In genomic region chr21:15682977-15683376, GRCh38 we compare ENCODE assay signal across 13 cellular contexts. TPM values are rescaled to one million over a fixed set of nuclear protein-coding genes. Genes with fewer than 3 reads are reported as not detected.
A peak's percentile ranks its signal among the peaks of the same experiment; 100 is the strongest.
DNase-seq lines count a peak whose midpoint lies in the region; TF ChIP-seq lines count a peak whose summit lies in the region.
"Had no signal": no experiment of that assay in that cellular context is flagged by ENCODE, and none has a peak within 500 bp of the region (broad histone marks: within the 10 kb centered on the region; RNA-seq: fewer than 3 reads in every experiment).

No MANE protein-coding gene starts in this region.

- H3K27me3 ChIP-seq in adipocyte (replicated peaks; ENCODE audit: control insufficient read depth, insufficient read depth, low read length) (no peaks in the 10 kb centered on the region), adrenal gland (no peaks in the 10 kb centered on the region)
- H3K27me3 ChIP-seq: BLaER1, gastrocnemius medialis, transverse colon had no signal

- intact Hi-C loops in adrenal gland (cut with DNase I), result no loop called here

- H3K27ac ChIP-seq in coronary artery (no peak overlapping the region), adrenal gland (peak overlapping the region in 2 of 5 donors; percentile 39 to 65)
- H3K27ac ChIP-seq: BLaER1, gastrocnemius medialis, transverse colon had no signal

- DNase-seq in AG08395 (ENCODE audit: low spot score), result peak; percentile 54
- peak; percentile 43 for DNase-seq in HT1080 (ENCODE audit: low read depth)
- DNase-seq in adipocyte (ENCODE audit: low read depth), result peak; percentile 35
- peak; percentile 75 for DNase-seq in glomerular endothelial cell (ENCODE audit: extremely low read depth, low read depth, low spot score)
- DNase-seq in coronary artery (ENCODE audit: low spot score), result no peak
- no peak for DNase-seq in NCI-H748 (lab: John Stamatoyannopoulos, UW; ENCODE audit: unreplicated experiment)
- no peak for DNase-seq in adrenal gland
- DNase-seq in RPMI8226, result no peak
- DNase-seq: activated T-cell treated with anti-CD3 and anti-CD28 coated beads, Interleukin-2, amount 50 U/mL, for 1 hour; gastrocnemius medialis; NCI-H2171 treated with DMSO at 0.1 percent for 48 hours; transverse colon had no signal

- WGBS in adrenal gland, 4 donors, result 36 to 43% (median 39%) methylated on average over 2 of the region's 2 CpGs

- H3K9me3 ChIP-seq in adipocyte (ENCODE audit: control insufficient read depth, low read length) (peaks cover 10% of the 10 kb centered on the region), adrenal gland (replicated peaks in 1 of 3) (no peaks in the 10 kb centered on the region)
- H3K9me3 ChIP-seq: BLaER1, gastrocnemius medialis, transverse colon had no signal

- no peaks in the 10 kb centered on the region for H3K36me3 ChIP-seq in adipocyte (ENCODE audit: control insufficient read depth, insufficient read depth, low read length, severe bottlenecking)
- no peaks in the 10 kb centered on the region for H3K36me3 ChIP-seq in adrenal gland (replicated peaks in 1 of 2)
- H3K36me3 ChIP-seq: BLaER1, gastrocnemius medialis, transverse colon had no signal

- no peak overlapping the region for H3K9ac ChIP-seq in adipocyte (ENCODE audit: low read length)
- H3K9ac ChIP-seq: BLaER1 had no signal

- no peak overlapping the region for H3K4me3 ChIP-seq in adipocyte (ENCODE audit: low read length)
- H3K4me3 ChIP-seq in coronary artery, result no peak overlapping the region
- H3K4me3 ChIP-seq in adrenal gland, result no peak overlapping the region
- H3K4me3 ChIP-seq: BLaER1, gastrocnemius medialis, transverse colon had no signal

- TF ChIP-seq POLR2A in adrenal gland (IDR thresholded peaks at IDR 0.05), result no peak

- peaks cover 13% of the 10 kb centered on the region for H3K4me1 ChIP-seq in adipocyte (ENCODE audit: control insufficient read depth, insufficient read depth, low read length)
- no peaks in the 10 kb centered on the region for H3K4me1 ChIP-seq in adrenal gland (replicated peaks in 1 of 2)
- H3K4me1 ChIP-seq: gastrocnemius medialis had no signal

- TF ChIP-seq CTCF in coronary artery (IDR thresholded peaks at IDR 0.05), result no peak
- no peak for TF ChIP-seq CTCF in adrenal gland (IDR thresholded peaks at IDR 0.05)

RNA-seq across cellular contexts. Expression of gene USP25, which starts 46.8 kb away (rescaled TPM):
- 17.1 and 18.4 TPM in 2 replicates for total RNA-seq in HT1080 (2014; rRNA removed; shearing (Covaris generic))
- polyA plus RNA-seq in HT1080 (2015; cell fraction: cytosol; rRNA removed), result 17.9 and 21.0 TPM in 2 replicates
- 15.2 and 18.5 TPM in 2 replicates for polyA plus RNA-seq in HT1080 (2015; cell fraction: nucleus; rRNA removed)
- total RNA-seq in glomerular endothelial cell, result 46.6 and 52.9 TPM in 2 replicates
- 10 to 100 TPM; 27.4 to 47.4 (median 40.0) TPM for total RNA-seq in adrenal gland
- 10 to 100 TPM; 11.8 to 27.7 (median 14.0) TPM for polyA plus RNA-seq in adrenal gland

Comparison
In these comparisons a context has a peak if more than half of its experiments do, and no peak if none do; other contexts are left out.
1. DNase-seq: peak in AG08395 (single experiment), HT1080 (single experiment), adipocyte (single experiment) and glomerular endothelial cell (single experiment); none in coronary artery (single experiment), NCI-H748 (single experiment), adrenal gland (0 of 7) and RPMI8226 (single experiment).